1 cellular context compared by ENCODE assay signal in genomic region chr16:71210-71539, GRCh38.
TF ChIP-seq lines count a peak whose summit lies in the region.

No MANE protein-coding gene starts in this region.

TF ChIP-seq in A549, 52 proteins besides CTCF, POLR2A, EP300 and RAD21 (continued from another document):
- no peak for TF ChIP-seq HMGXB4 (CRISPR knock-in tag; IDR thresholded peaks at IDR 0.05; ENCODE audit: borderline replicate concordance)
- TF ChIP-seq POLR2AphosphoS2 (conservative IDR thresholded peaks at IDR 0.05; ENCODE audit: low read length) = no peak
- TF ChIP-seq MAFK (IDR thresholded peaks at IDR 0.05; ENCODE audit: partially characterized antibody) = no peak
- no peak for TF ChIP-seq TP53 (CRISPR knock-in tag; IDR thresholded peaks at IDR 0.05)
- TF ChIP-seq MAZ (IDR thresholded peaks at IDR 0.05; ENCODE audit: borderline replicate concordance, low read depth, low read length) = no peak
- no peak for TF ChIP-seq REST (IDR thresholded peaks at IDR 0.05)
- TF ChIP-seq HEYL (CRISPR knock-in tag; IDR thresholded peaks at IDR 0.05) = no peak
- no peak for TF ChIP-seq RNF2 (IDR thresholded peaks at IDR 0.05; ENCODE audit: borderline replicate concordance, low read depth)
- no peak for TF ChIP-seq RFX5 (IDR thresholded peaks at IDR 0.05)
- TF ChIP-seq SMC3 (IDR thresholded peaks at IDR 0.05) = no peak
- TF ChIP-seq ZNF302 (CRISPR knock-in tag; IDR thresholded peaks at IDR 0.05) = no peak
